Comparison of ENCODE assay signal across 1 cellular context in the genomic region with DNA sequence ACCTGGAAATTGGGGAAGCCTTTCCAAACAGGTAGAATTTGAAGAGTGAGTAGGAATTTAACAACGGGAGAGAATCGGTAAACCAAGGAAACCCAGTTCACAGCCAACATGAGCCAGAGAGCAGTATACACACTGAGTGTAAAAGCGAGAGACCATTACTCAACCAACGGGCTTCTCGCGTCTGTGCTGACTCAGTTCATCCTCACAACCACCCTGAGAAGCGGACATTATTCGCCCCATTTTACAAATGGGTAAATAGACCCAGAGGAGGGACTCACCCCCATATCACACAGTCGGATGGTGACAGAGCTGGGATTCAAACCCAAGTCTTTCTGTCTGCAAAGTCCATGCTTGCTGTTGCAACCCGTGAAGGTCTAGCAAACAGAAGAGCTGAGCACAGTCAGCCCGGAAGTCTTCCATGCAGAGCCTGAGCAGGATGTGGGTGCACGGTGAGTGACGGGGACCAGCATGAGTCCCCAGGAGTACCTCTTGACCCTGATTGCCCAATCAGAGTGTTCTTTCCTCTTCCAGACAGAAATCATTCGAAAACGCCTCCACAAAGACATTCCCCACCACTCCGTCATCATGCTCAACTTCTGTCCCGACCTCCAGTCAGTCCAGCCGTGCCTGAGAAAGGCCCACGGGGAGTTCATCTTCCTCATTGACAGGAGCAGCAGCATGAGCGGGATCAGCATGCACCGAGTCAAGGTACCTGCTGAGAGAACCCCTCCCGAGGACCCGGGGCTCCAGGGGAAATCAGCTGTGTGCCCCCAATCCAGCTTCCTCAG.
A peak's percentile ranks its signal among the peaks of the same experiment; 100 is the strongest.
TF ChIP-seq lines count a peak whose summit lies in the region.

No MANE protein-coding gene starts in this region.

TF ChIP-seq in HepG2, 621 proteins besides CTCF, POLR2A, EP300 and RAD21:
- TF ChIP-seq TCF7L2 (IDR thresholded peaks at IDR 0.05; ENCODE audit: low read depth, low read length) = no peak
- TF ChIP-seq CEBPB (IDR thresholded peaks at IDR 0.05; ENCODE audit: borderline replicate concordance, low read depth, low read length) = peak; percentile 13; the same call in 1 of the 2 replicates
- no peak for TF ChIP-seq ZFP82 (CRISPR knock-in tag; IDR thresholded peaks at IDR 0.05; ENCODE audit: borderline replicate concordance)
- TF ChIP-seq MAFK (conservative IDR thresholded peaks at IDR 0.05 in 1 of 2, IDR thresholded peaks at IDR 0.05 in 1 of 2; ENCODE audit: low read length in 2 of 2) = peak in 1 of 2 experiments; percentile 36; a peak in 2 of 4 replicates
- TF ChIP-seq ZNF572 (CRISPR knock-in tag; IDR thresholded peaks at IDR 0.05) = no peak
- TF ChIP-seq PAWR (CRISPR knock-in tag; IDR thresholded peaks at IDR 0.05; ENCODE audit: borderline replicate concordance) = no peak
